In genomic region chr19:1785310-1785709, GRCh38 we compare ENCODE assay signal across 37 cellular contexts. TPM values are rescaled to one million over a fixed set of nuclear protein-coding genes. Genes with fewer than 3 reads are reported as not detected.
"Had no signal": no experiment of that assay in that cellular context is flagged by ENCODE, and none has a peak within 500 bp of the region (broad histone marks: within the 10 kb centered on the region; RNA-seq: fewer than 3 reads in every experiment).

No MANE protein-coding gene starts in this region.

- H3K27me3 ChIP-seq: MG63 had no signal

- H3K27ac ChIP-seq: KMS-11 had no signal

- H3K9ac ChIP-seq: KMS-11 had no signal

- H3K36me3 ChIP-seq: MG63 had no signal

- DNase-seq: Karpas-422, Kasumi-1, KBM-7, KG1, MG63, MM.1S, MV-4-11, NCI-H1048, NCI-H1092, NCI-H1092 treated with DMSO at 0.1 percent for 48 hours, NCI-H1105, NCI-H1105 treated with DMSO at 0.1 percent for 48 hours, NCI-H1417, NCI-H1417 treated with DMSO at 0.1 percent for 48 hours, NCI-H1436, NCI-H1436 treated with DMSO at 0.1 percent for 48 hours, NCI-H146, NCI-H1694, NCI-H1694 treated with DMSO at 0.1 percent for 48 hours, NCI-H187, NCI-H187 treated with DMSO at 0.1 percent for 48 hours, NCI-H1930, NCI-H2029, NCI-H2029 treated with DMSO at 0.1 percent for 48 hours, NCI-H2081, NCI-H2081 treated with DMSO at 0.1 percent for 48 hours, NCI-H2107, NCI-H2171, NCI-H2171 treated with DMSO at 0.1 percent for 48 hours, NCI-H2227 treated with DMSO at 0.1 percent for 48 hours, NCI-H226, NCI-H345, NCI-H446, NCI-H446 treated with DMSO at 0.1 percent for 48 hours had no signal

- H3K4me2 ChIP-seq: KMS-11 had no signal

- H3K9me3 ChIP-seq: MG63 had no signal

- H3K4me3 ChIP-seq: MG63 had no signal

RNA-seq across cellular contexts. Expression of gene ONECUT3, which starts 32.0 kb away (rescaled TPM):
- total RNA-seq: M059J, NCI-H460 had no signal
